ENCODE assay signal across 1 cellular context in genomic region chr19:47725759-47726401, GRCh38.
TF ChIP-seq lines count a peak whose summit lies in the region.

No MANE protein-coding gene starts in this region.

TF ChIP-seq in WTC11, 78 proteins besides CTCF, POLR2A, EP300 and RAD21 (continued from another document):
- TF ChIP-seq E2F5 (CRISPR knock-in tag; IDR thresholded peaks at IDR 0.05), result no peak
